12 cellular contexts compared by ENCODE assay signal in genomic region chr5:60487885-60488425, GRCh38.
DNase-seq lines count a peak whose midpoint lies in the region; ATAC-seq, FAIRE-seq and TF ChIP-seq lines count a peak whose summit lies in the region.
"Had no signal": no experiment of that assay in that cellular context is flagged by ENCODE, and none has a peak within 500 bp of the region (broad histone marks: within the 10 kb centered on the region; RNA-seq: fewer than 3 reads in every experiment).

No MANE protein-coding gene starts in this region.

- H3K9me3 ChIP-seq in small intestine (ENCODE audit: control insufficient read depth, low read depth), result no peaks in the 10 kb centered on the region

- H3K27ac ChIP-seq in foreskin keratinocyte (peak overlapping the region; percentile 66), small intestine (ENCODE audit: low read depth in 1 of 2, low read length in 1 of 2) (no peak overlapping the region)

- no peaks in the 10 kb centered on the region for H3K36me3 Mint-ChIP-seq in activated naive CD4-positive, alpha-beta T cell treated with anti-CD3 and anti-CD28 coated beads, Interleukin-2, amount 50 U/mL, for 72 hours
- H3K36me3 Mint-ChIP-seq: activated naive CD8-positive, alpha-beta T cell treated with anti-CD3 and anti-CD28 coated beads for 36 hours; WTC11 had no signal

- WGBS in small intestine, 3 donors, result 54 to 71% (median 67%) methylated on average over 16 of the region's 16 CpGs

- H3K9me3 Mint-ChIP-seq in activated naive CD4-positive, alpha-beta T cell treated with anti-CD3 and anti-CD28 coated beads, Interleukin-2, amount 50 U/mL, for 72 hours, result peaks cover 0 to under 1% of the 10 kb centered on the region in 2 donors
- H3K9me3 Mint-ChIP-seq: activated naive CD8-positive, alpha-beta T cell treated with anti-CD3 and anti-CD28 coated beads for 36 hours; WTC11 had no signal

- FAIRE-seq in small intestine (lab: Jason Lieb, UNC), result no peak

- ATAC-seq in foreskin keratinocyte (peak; percentile 88), GM18868 (IDR thresholded peaks at IDR 0.05; ENCODE audit: unreplicated experiment) (no peak), GM21737 (IDR thresholded peaks at IDR 0.05; ENCODE audit: unreplicated experiment) (no peak)
- no peak for ATAC-seq in activated naive CD4-positive, alpha-beta T cell treated with anti-CD3 and anti-CD28 coated beads, Interleukin-2, amount 50 U/mL, for 72 hours
- ATAC-seq: WTC11 had no signal

- no peak for TF ChIP-seq CTCF in foreskin keratinocyte (conservative IDR thresholded peaks at IDR 0.05)

- peak; percentile 14 for DNase-seq in EL
- DNase-seq in SK-N-DZ (ENCODE audit: low spot score), result peak; percentile 66
- DNase-seq in foreskin keratinocyte, result peak; percentile 63 to 81
- DNase-seq in small intestine, result peak; percentile 67
- DNase-seq in MV-4-11 (lab: John Stamatoyannopoulos, UW), result no peak
- no peak for DNase-seq in activated naive CD4-positive, alpha-beta T cell treated with anti-CD3 and anti-CD28 coated beads, Interleukin-2, amount 50 U/mL, for 72 hours (ENCODE audit: low spot score in 2 of 2)
- DNase-seq: activated naive CD8-positive, alpha-beta T cell treated with anti-CD3 and anti-CD28 coated beads for 36 hours; COR-L47; NK-92 treated with Interleukin-12 subunit alpha and Interleukin-12 subunit beta, amount 100 ng/mL, for 24 hours had no signal

- no peak overlapping the region for H3K4me3 ChIP-seq in small intestine (ENCODE audit: low read depth in 1 of 2, low read length in 2 of 2)

- no peak overlapping the region for H3K27ac Mint-ChIP-seq in activated naive CD4-positive, alpha-beta T cell treated with anti-CD3 and anti-CD28 coated beads, Interleukin-2, amount 50 U/mL, for 72 hours
- H3K27ac Mint-ChIP-seq: activated naive CD8-positive, alpha-beta T cell treated with anti-CD3 and anti-CD28 coated beads for 36 hours had no signal

- H3K4me1 ChIP-seq in foreskin keratinocyte (peaks cover 21% of the 10 kb centered on the region), small intestine (ENCODE audit: control insufficient read depth in 2 of 2, insufficient read depth in 1 of 2, low read depth in 1 of 2, low read length in 1 of 2) (no peaks in the 10 kb centered on the region)

- H3K36me3 ChIP-seq in small intestine (ENCODE audit: control insufficient read depth in 2 of 2, insufficient read depth in 2 of 2, low read length in 2 of 2), result no peaks in the 10 kb centered on the region

- H3K27me3 ChIP-seq in foreskin keratinocyte (no peaks in the 10 kb centered on the region), small intestine (ENCODE audit: control insufficient read depth in 2 of 2, insufficient read depth in 2 of 2, low read length in 2 of 2) (no peaks in the 10 kb centered on the region)

Comparison
In these comparisons a context has a peak if more than half of its experiments do, and no peak if none do; other contexts are left out.
1. DNase-seq: peak in EL (single experiment), SK-N-DZ (single experiment), foreskin keratinocyte (2 of 2) and small intestine (single experiment); none in MV-4-11 (single experiment) and activated naive CD4-positive, alpha-beta T cell treated with anti-CD3 and anti-CD28 coated beads, Interleukin-2, amount 50 U/mL, for 72 hours (0 of 2).